ENCODE assay signal across 8 cellular contexts in the genomic region with DNA sequence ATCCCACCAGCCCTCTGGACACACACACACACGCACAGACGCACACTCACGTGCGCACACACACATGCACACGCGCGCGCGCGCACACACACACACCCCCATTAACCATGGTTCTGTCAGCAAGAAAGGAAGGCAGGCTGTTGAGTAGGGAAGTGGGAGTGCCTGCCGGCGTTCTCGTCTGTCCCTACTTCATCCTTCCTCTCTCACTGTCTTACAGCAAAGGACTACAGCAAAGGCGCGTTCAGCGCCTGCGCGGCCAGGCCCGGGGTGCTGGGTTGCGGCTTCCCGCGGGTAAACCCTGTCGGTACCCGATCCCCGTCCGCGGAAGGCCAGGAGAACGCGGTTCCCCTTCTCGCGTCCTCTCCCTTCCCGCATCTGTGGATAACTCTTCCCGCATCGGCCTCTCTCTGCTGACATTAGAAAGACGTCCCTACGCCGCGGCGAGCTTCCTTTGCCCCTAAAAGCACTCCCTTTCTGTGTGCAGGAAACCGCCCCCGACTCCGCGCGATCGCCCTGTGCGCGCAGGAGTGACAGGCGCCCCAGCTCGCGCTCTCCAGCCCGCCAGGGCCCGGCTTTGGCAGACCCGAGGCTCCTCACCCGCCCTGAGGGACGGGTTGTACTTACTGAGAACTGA.
DNase-seq lines count a peak whose midpoint lies in the region; ATAC-seq and TF ChIP-seq lines count a peak whose summit lies in the region.

No MANE protein-coding gene starts in this region.

- no peak for ATAC-seq in HG03095 (IDR thresholded peaks at IDR 0.05; ENCODE audit: unreplicated experiment)

- peak; percentile 81 for DNase-seq in DMS 273 (lab: John Stamatoyannopoulos, UW; ENCODE audit: unreplicated experiment)
- peak; percentile 23 for DNase-seq in HPDE6-E6E7 (ENCODE audit: extremely low spot score)
- peak; percentile 69 for DNase-seq in activated CD8-positive, alpha-beta memory T cell treated with anti-CD3 and anti-CD28 coated beads, Interleukin-2, amount 50 U/mL, for 48 hours
- DNase-seq in glutamatergic neuron, result peak; percentile 67
- no peak for DNase-seq in osteocyte (ENCODE audit: extremely low spot score, unreplicated experiment)
- no peak for DNase-seq in NCI-H2029 (lab: John Stamatoyannopoulos, UW)
- no peak for DNase-seq in HFFc6

- H3K36me3 Mint-ChIP-seq in glutamatergic neuron (ENCODE audit: unreplicated experiment), result peaks cover 9% of the 10 kb centered on the region
- no peaks in the 10 kb centered on the region for H3K36me3 Mint-ChIP-seq in osteocyte (ENCODE audit: unreplicated experiment)
- no peaks in the 10 kb centered on the region for H3K36me3 Mint-ChIP-seq in HFFc6 (ENCODE audit: low read depth)

- H3K4me3 Mint-ChIP-seq in glutamatergic neuron (ENCODE audit: unreplicated experiment) (peak overlapping the region; percentile 80), osteocyte (ENCODE audit: unreplicated experiment) (peak overlapping the region; percentile 83), HFFc6 (no peak overlapping the region; the same call in 1 of the 2 replicates)

- H3K4me1 Mint-ChIP-seq in glutamatergic neuron (ENCODE audit: low read depth, unreplicated experiment) (peaks cover 25% of the 10 kb centered on the region), osteocyte (ENCODE audit: unreplicated experiment) (peaks cover 9% of the 10 kb centered on the region), HFFc6 (ENCODE audit: low read depth) (peaks cover 8% of the 10 kb centered on the region)

- peak overlapping the region; percentile 74 for H3K27ac Mint-ChIP-seq in glutamatergic neuron (ENCODE audit: unreplicated experiment)
- no peak overlapping the region for H3K27ac Mint-ChIP-seq in osteocyte (ENCODE audit: unreplicated experiment)
- no peak overlapping the region for H3K27ac Mint-ChIP-seq in HFFc6

- peaks cover 5% of the 10 kb centered on the region for H3K9me3 Mint-ChIP-seq in glutamatergic neuron (ENCODE audit: unreplicated experiment)
- no peaks in the 10 kb centered on the region for H3K9me3 Mint-ChIP-seq in osteocyte (ENCODE audit: unreplicated experiment)
- no peaks in the 10 kb centered on the region for H3K9me3 Mint-ChIP-seq in HFFc6

- TF ChIP-seq CTCF in glutamatergic neuron (IDR thresholded peaks at IDR 0.05; ENCODE audit: partially characterized antibody, unreplicated experiment) (no peak), osteocyte (IDR thresholded peaks at IDR 0.05) (no peak), HFFc6 (IDR thresholded peaks at IDR 0.05) (no peak)

- H3K27me3 Mint-ChIP-seq in glutamatergic neuron (ENCODE audit: unreplicated experiment), result peaks cover 1% of the 10 kb centered on the region
- peaks cover 31% of the 10 kb centered on the region for H3K27me3 Mint-ChIP-seq in osteocyte (ENCODE audit: unreplicated experiment)
- H3K27me3 Mint-ChIP-seq in HFFc6 (ENCODE audit: insufficient read depth), result peaks cover 16% of the 10 kb centered on the region

Comparison
In these comparisons a context has a peak if more than half of its experiments do, and no peak if none do; other contexts are left out.
1. DNase-seq: peak in DMS 273 (single experiment), HPDE6-E6E7 (single experiment), activated CD8-positive, alpha-beta memory T cell treated with anti-CD3 and anti-CD28 coated beads, Interleukin-2, amount 50 U/mL, for 48 hours (single experiment) and glutamatergic neuron (single experiment); none in osteocyte (single experiment), NCI-H2029 (single experiment) and HFFc6 (single experiment).